8 cellular contexts compared by ENCODE assay signal in the genomic region with DNA sequence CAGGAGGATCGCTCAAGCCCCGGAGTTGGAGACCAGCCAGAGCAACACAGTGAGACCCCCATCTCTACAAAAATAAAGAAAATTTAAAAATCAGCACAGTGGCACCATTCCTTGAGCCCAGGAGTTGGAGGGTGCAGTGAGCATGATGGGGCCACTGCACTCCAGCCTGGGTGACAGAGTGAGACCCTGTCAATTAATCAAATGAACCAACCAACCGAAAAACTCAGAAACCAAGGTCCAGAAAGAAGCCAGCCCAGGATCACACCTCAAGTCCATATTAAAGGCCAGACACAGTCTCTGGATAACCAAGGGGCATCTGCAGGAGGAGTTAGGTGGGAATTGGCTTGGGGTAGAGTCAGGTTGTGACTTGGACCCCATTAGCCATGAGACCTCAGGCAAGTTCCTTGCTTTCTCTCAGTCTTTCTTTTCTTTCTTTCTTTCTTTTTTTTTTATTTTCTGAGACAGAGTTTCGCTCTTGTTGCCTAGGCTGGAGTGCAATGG. TPM values are rescaled to one million over a fixed set of nuclear protein-coding genes. Genes with fewer than 3 reads are reported as not detected.
DNase-seq lines count a peak whose midpoint lies in the region; ATAC-seq lines count a peak whose summit lies in the region.

No MANE protein-coding gene starts in this region.

- no peaks in the 10 kb centered on the region for H3K27me3 Mint-ChIP-seq in activated naive CD8-positive, alpha-beta T cell treated with anti-CD3 and anti-CD28 coated beads for 36 hours
- no peaks in the 10 kb centered on the region for H3K27me3 Mint-ChIP-seq in stimulated activated naive CD8-positive, alpha-beta T cell treated with anti-CD3 and anti-CD28 coated beads, Interleukin-15, amount 100 ng/mL, for 72 hours

- no peak for DNase-seq in activated naive CD8-positive, alpha-beta T cell treated with anti-CD3 and anti-CD28 coated beads for 36 hours
- no peak for DNase-seq in stimulated activated naive CD8-positive, alpha-beta T cell treated with anti-CD3 and anti-CD28 coated beads, Interleukin-15, amount 100 ng/mL, for 72 hours
- DNase-seq in NCI-H2196 (lab: John Stamatoyannopoulos, UW; ENCODE audit: unreplicated experiment) (no peak), NCI-H1694 treated with DMSO at 0.1 percent for 48 hours (lab: John Stamatoyannopoulos, UW) (no peak), NCI-H1436 (lab: John Stamatoyannopoulos, UW) (no peak)
- no peak for DNase-seq in activated CD4-positive, CD25-positive, alpha-beta regulatory T cell (lab: John Stamatoyannopoulos, UW)

- no peaks in the 10 kb centered on the region for H3K36me3 ChIP-seq in iPS-18a (ENCODE audit: control insufficient read depth, low read depth, low read length)

- no peaks in the 10 kb centered on the region for H3K9me3 ChIP-seq in iPS-18a (ENCODE audit: control insufficient read depth, low read depth, low read length)

- no peaks in the 10 kb centered on the region for H3K27me3 ChIP-seq in iPS-18a (ENCODE audit: control insufficient read depth, insufficient read depth, low read length)

- ATAC-seq in HG03439 (IDR thresholded peaks at IDR 0.05; ENCODE audit: unreplicated experiment): peak; percentile 9
- peak; percentile 9 for ATAC-seq in stimulated activated naive CD8-positive, alpha-beta T cell treated with anti-CD3 and anti-CD28 coated beads, Interleukin-15, amount 100 ng/mL, for 72 hours

- H3K4me1 Mint-ChIP-seq in activated naive CD8-positive, alpha-beta T cell treated with anti-CD3 and anti-CD28 coated beads for 36 hours: peaks cover 12% of the 10 kb centered on the region
- peaks cover 42% of the 10 kb centered on the region for H3K4me1 Mint-ChIP-seq in stimulated activated naive CD8-positive, alpha-beta T cell treated with anti-CD3 and anti-CD28 coated beads, Interleukin-15, amount 100 ng/mL, for 72 hours

- H3K4me3 ChIP-seq in iPS-18a (ENCODE audit: low read length): peak overlapping the region; percentile 90

- no peak overlapping the region for H3K27ac ChIP-seq in iPS-18a (ENCODE audit: low read length)

- H3K4me1 ChIP-seq in iPS-18a (ENCODE audit: control insufficient read depth, low read depth, low read length): no peaks in the 10 kb centered on the region

- no peaks in the 10 kb centered on the region for H3K9me3 Mint-ChIP-seq in activated naive CD8-positive, alpha-beta T cell treated with anti-CD3 and anti-CD28 coated beads for 36 hours
- H3K9me3 Mint-ChIP-seq in stimulated activated naive CD8-positive, alpha-beta T cell treated with anti-CD3 and anti-CD28 coated beads, Interleukin-15, amount 100 ng/mL, for 72 hours: no peaks in the 10 kb centered on the region

- H3K4me3 Mint-ChIP-seq in activated naive CD8-positive, alpha-beta T cell treated with anti-CD3 and anti-CD28 coated beads for 36 hours: peak overlapping the region; percentile 91
- H3K4me3 Mint-ChIP-seq in stimulated activated naive CD8-positive, alpha-beta T cell treated with anti-CD3 and anti-CD28 coated beads, Interleukin-15, amount 100 ng/mL, for 72 hours: peak overlapping the region; percentile 91 to 97

- no peaks in the 10 kb centered on the region for H3K36me3 Mint-ChIP-seq in activated naive CD8-positive, alpha-beta T cell treated with anti-CD3 and anti-CD28 coated beads for 36 hours

- peak overlapping the region; percentile 90 for H3K27ac Mint-ChIP-seq in activated naive CD8-positive, alpha-beta T cell treated with anti-CD3 and anti-CD28 coated beads for 36 hours
- H3K27ac Mint-ChIP-seq in stimulated activated naive CD8-positive, alpha-beta T cell treated with anti-CD3 and anti-CD28 coated beads, Interleukin-15, amount 100 ng/mL, for 72 hours: peak overlapping the region; percentile 95 to 98

- H3K9ac ChIP-seq in iPS-18a (ENCODE audit: low read length): peak overlapping the region; percentile 76

RNA-seq across cellular contexts. Expression of gene HSD17B1, which starts 2.4 kb away (rescaled TPM):
- total RNA-seq in activated naive CD8-positive, alpha-beta T cell treated with anti-CD3 and anti-CD28 coated beads for 36 hours: under 1 TPM; 0.25 to 0.26 TPM

RNA-seq across cellular contexts. Expression of gene COASY, which starts 6.8 kb away (rescaled TPM):
- total RNA-seq in activated naive CD8-positive, alpha-beta T cell treated with anti-CD3 and anti-CD28 coated beads for 36 hours: 100 to 1,000 TPM; 111 TPM

RNA-seq across cellular contexts. Expression of gene MLX, which starts 11.7 kb away (rescaled TPM):
- 10 to 100 TPM; 57.3 to 57.5 TPM for total RNA-seq in activated naive CD8-positive, alpha-beta T cell treated with anti-CD3 and anti-CD28 coated beads for 36 hours

RNA-seq across cellular contexts. Expression of gene NAGLU, which starts 19.1 kb away (rescaled TPM):
- 10 to 100 TPM; 10.6 to 13.6 TPM for total RNA-seq in activated naive CD8-positive, alpha-beta T cell treated with anti-CD3 and anti-CD28 coated beads for 36 hours

RNA-seq across cellular contexts. Expression of gene PSMC3IP, which starts 22.4 kb away (rescaled TPM):
- total RNA-seq in activated naive CD8-positive, alpha-beta T cell treated with anti-CD3 and anti-CD28 coated beads for 36 hours: 10 to 100 TPM; 32.5 to 36.2 TPM
